9 cellular contexts compared by ENCODE assay signal in the genomic region with DNA sequence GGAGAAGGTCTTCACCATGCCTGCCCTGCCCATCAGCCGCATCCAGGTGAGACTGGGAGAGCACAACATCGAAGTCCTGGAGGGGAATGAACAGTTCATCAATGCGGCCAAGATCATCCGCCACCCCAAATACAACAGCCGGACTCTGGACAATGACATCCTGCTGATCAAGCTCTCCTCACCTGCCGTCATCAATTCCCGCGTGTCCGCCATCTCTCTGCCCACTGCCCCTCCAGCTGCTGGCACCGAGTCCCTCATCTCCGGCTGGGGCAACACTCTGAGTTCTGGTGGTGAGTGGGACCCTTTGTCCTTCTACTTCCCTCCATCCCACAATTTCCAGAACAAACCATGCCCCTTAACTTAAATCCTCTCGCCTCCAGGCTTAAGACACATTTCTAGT. TPM values are rescaled to one million over a fixed set of nuclear protein-coding genes. Genes with fewer than 3 reads are reported as not detected.
"Had no signal": no experiment of that assay in that cellular context is flagged by ENCODE, and none has a peak within 500 bp of the region (broad histone marks: within the 10 kb centered on the region; RNA-seq: fewer than 3 reads in every experiment).

No MANE protein-coding gene starts in this region.

- H3K4me3 Mint-ChIP-seq: HFFc6 had no signal

- H2AFZ ChIP-seq: GM23248 had no signal

- H3K9me3 ChIP-seq: HAP-1 had no signal

- H3K27ac Mint-ChIP-seq: HFFc6 had no signal

- ATAC-seq: HCT116, K562 had no signal

- H3K4me3 ChIP-seq: GM23248, HAP-1, K562 had no signal

- H3K9me3 Mint-ChIP-seq: HFFc6 had no signal

- H3K27ac ChIP-seq: GM23248 had no signal

- H3K9ac ChIP-seq: GM23248 had no signal

- H3K4me1 ChIP-seq: HAP-1 had no signal

- H3K36me3 ChIP-seq: HAP-1 had no signal

- DNase-seq: GM23248, GOT3, H7, HFFc6, IMR-90 had no signal

RNA-seq across cellular contexts. Expression of gene PRSS2, which starts 2.5 kb away (rescaled TPM):
- total RNA-seq: GM23248, H4, HFFc6, IMR-90 had no signal
- polyA plus RNA-seq: GM23248, IMR-90 had no signal

RNA-seq across cellular contexts. Expression of gene PRSS1, which starts 24.0 kb away (rescaled TPM):
- total RNA-seq: GM23248, H4, HFFc6, IMR-90 had no signal
- polyA plus RNA-seq: GM23248, IMR-90 had no signal
